ENCODE assay signal across 12 cellular contexts in the genomic region with DNA sequence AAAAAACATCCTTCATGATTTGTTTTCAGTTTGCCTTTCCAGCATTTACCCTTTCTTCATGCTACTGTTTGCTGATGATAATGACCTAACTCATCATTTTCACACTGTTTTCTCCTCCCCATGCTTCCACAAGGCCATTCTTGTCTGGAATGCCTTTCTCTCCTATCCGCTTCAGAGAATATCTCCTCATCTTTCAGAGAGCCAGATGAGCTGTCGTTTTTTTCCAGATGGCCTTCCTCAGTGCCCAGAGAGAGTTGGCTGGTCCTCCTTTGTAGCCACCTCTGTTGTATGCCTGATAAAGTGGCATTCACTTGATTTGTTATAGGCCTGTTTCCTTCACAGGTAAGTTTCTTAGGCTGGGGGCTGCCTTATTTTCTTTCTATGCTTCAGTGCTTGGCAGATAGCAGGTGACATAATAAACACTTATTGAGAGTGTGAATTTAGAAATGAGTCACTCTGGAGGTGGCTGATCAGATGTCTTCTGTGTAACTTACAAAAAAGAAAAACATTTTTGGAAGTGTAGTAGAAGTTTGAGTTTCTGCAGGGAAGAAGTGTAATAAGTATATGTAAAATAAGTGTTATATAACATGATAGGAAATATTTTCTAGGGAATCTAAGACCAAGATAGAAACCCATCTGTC.
DNase-seq lines count a peak whose midpoint lies in the region; ATAC-seq, FAIRE-seq and TF ChIP-seq lines count a peak whose summit lies in the region.
"Had no signal": no experiment of that assay in that cellular context is flagged by ENCODE, and none has a peak within 500 bp of the region (broad histone marks: within the 10 kb centered on the region; RNA-seq: fewer than 3 reads in every experiment).

No MANE protein-coding gene starts in this region.

- DNase-seq in GM13976 (ENCODE audit: low spot score) (peak; percentile 34), GM12878 (ENCODE audit: low read depth, low spot score) (no peak), NCI-H526 treated with DMSO at 0.1 percent for 48 hours (lab: John Stamatoyannopoulos, UW) (no peak), ureter (ENCODE audit: low spot score) (no peak)
- DNase-seq in activated T-helper 1 cell treated with anti-CD3 and anti-CD28 coated beads, Interleukin-12 subunit alpha, Interleukin-12 subunit beta, Interleukin-2, Interleukin-4 antibody, amounts not matched to agents 30 ng/mL and 10 ng/mL and 1 ng/mL, durations not matched to agents 14 hours and 24 hours and 36 hours (ENCODE audit: low spot score) = no peak
- DNase-seq in activated T-helper 2 cell treated with anti-CD3 and anti-CD28 coated beads, Interferon-gamma antibody, Interleukin-2, Interleukin-4, amounts not matched to agents 10 μg/mL and 5 μg/mL and 100 μg/mL, durations not matched to agents 14 hours and 24 hours and 36 hours (ENCODE audit: low spot score) = no peak
- DNase-seq: activated effector memory CD4-positive, alpha-beta T cell treated with Interleukin-2 at 50 U/mL for 16 hours; mesenchymal stem cell; right lobe of liver had no signal

- TF ChIP-seq RAD21 in GM12878 (IDR thresholded peaks at IDR 0.05; ENCODE audit: insufficient read depth, low read depth, low read length) = no peak

- H3K27ac Mint-ChIP-seq in activated T-helper 1 cell treated with anti-CD3 and anti-CD28 coated beads, Interleukin-12 subunit alpha, Interleukin-12 subunit beta, Interleukin-2, Interleukin-4 antibody, amounts not matched to agents 30 ng/mL and 10 ng/mL and 1 ng/mL, durations not matched to agents 14 hours and 24 hours and 36 hours = no peak overlapping the region
- H3K27ac Mint-ChIP-seq in activated T-helper 2 cell treated with anti-CD3 and anti-CD28 coated beads, Interferon-gamma antibody, Interleukin-2, Interleukin-4, amounts not matched to agents 10 μg/mL and 5 μg/mL and 100 μg/mL, durations not matched to agents 14 hours and 24 hours and 36 hours = no peak overlapping the region

- WGBS in GM12878 (ENCODE audit: insufficient coverage, insufficient replicate concordance, low lambda C conversion rate, missing lambda C conversion rate) = 44% methylated on average over 2 of the region's 2 CpGs

- H2AFZ ChIP-seq in GM12878 (ENCODE audit: control insufficient read depth, low read depth, low read length) = no peak overlapping the region

- TF ChIP-seq EP300 in GM12878 (IDR thresholded peaks at IDR 0.05; ENCODE audit: borderline replicate concordance in 1 of 2, control insufficient read depth in 1 of 2, low read depth in 2 of 2, low read length in 2 of 2) = peak; percentile 84 to 92; a peak in 3 of 4 replicates

- H3K9me3 Mint-ChIP-seq in activated T-helper 1 cell treated with anti-CD3 and anti-CD28 coated beads, Interleukin-12 subunit alpha, Interleukin-12 subunit beta, Interleukin-2, Interleukin-4 antibody, amounts not matched to agents 30 ng/mL and 10 ng/mL and 1 ng/mL, durations not matched to agents 14 hours and 24 hours and 36 hours = no peaks in the 10 kb centered on the region
- H3K9me3 Mint-ChIP-seq in activated T-helper 2 cell treated with anti-CD3 and anti-CD28 coated beads, Interferon-gamma antibody, Interleukin-2, Interleukin-4, amounts not matched to agents 10 μg/mL and 5 μg/mL and 100 μg/mL, durations not matched to agents 14 hours and 24 hours and 36 hours = no peaks in the 10 kb centered on the region

- H3K4me1 ChIP-seq in GM12878 (ENCODE audit: control insufficient read depth, insufficient read depth, low read length) = no peaks in the 10 kb centered on the region
- H3K4me1 ChIP-seq: BLaER1, right lobe of liver had no signal

- intact Hi-C loops in GM12878 (cut with micrococcal nuclease; ENCODE audit: unreplicated experiment) = no loop called here
- intact Hi-C loops in activated T-helper 1 cell treated with anti-CD3 and anti-CD28 coated beads, Interleukin-12 subunit alpha, Interleukin-12 subunit beta, Interleukin-2, Interleukin-4 antibody, amounts not matched to agents 30 ng/mL and 10 ng/mL and 1 ng/mL, durations not matched to agents 14 hours and 24 hours and 36 hours (cut with micrococcal nuclease) = no loop called here
- intact Hi-C loops in activated T-helper 2 cell treated with anti-CD3 and anti-CD28 coated beads, Interferon-gamma antibody, Interleukin-2, Interleukin-4, amounts not matched to agents 10 μg/mL and 5 μg/mL and 100 μg/mL, durations not matched to agents 14 hours and 24 hours and 36 hours (cut with micrococcal nuclease) = no loop called here

- POLR2A ChIA-PET in GM12878 (lab: Charles Lee) = interaction anchor here (0.6 to 3.4 kb wide), 4 partner anchors 14 to 115 kb away, joined by 3 to 18 read pairs (median 4); no protein-coding TSS in a partner anchor

- no peaks in the 10 kb centered on the region for H3K36me3 Mint-ChIP-seq in activated T-helper 1 cell treated with anti-CD3 and anti-CD28 coated beads, Interleukin-12 subunit alpha, Interleukin-12 subunit beta, Interleukin-2, Interleukin-4 antibody, amounts not matched to agents 30 ng/mL and 10 ng/mL and 1 ng/mL, durations not matched to agents 14 hours and 24 hours and 36 hours (ENCODE audit: low read depth)
- no peaks in the 10 kb centered on the region for H3K36me3 Mint-ChIP-seq in activated T-helper 2 cell treated with anti-CD3 and anti-CD28 coated beads, Interferon-gamma antibody, Interleukin-2, Interleukin-4, amounts not matched to agents 10 μg/mL and 5 μg/mL and 100 μg/mL, durations not matched to agents 14 hours and 24 hours and 36 hours (ENCODE audit: low read depth)

- no peaks in the 10 kb centered on the region for H3K79me2 ChIP-seq in GM12878 (ENCODE audit: control insufficient read depth, insufficient read depth, low read length)

- no TSS peak for BruUV-seq in GM12878 (replicated peaks; lab: Mats Ljungman, UMichigan)

- no peaks in the 10 kb centered on the region for H3K36me3 ChIP-seq in GM12878 (ENCODE audit: control insufficient read depth in 2 of 2, insufficient read depth in 2 of 2, low read length in 1 of 2)
- H3K36me3 ChIP-seq: BLaER1, right lobe of liver had no signal

- ATAC-seq in GM19452 (IDR thresholded peaks at IDR 0.05; ENCODE audit: unreplicated experiment) (peak; percentile 91), HG03064 (IDR thresholded peaks at IDR 0.05; ENCODE audit: low read depth, unreplicated experiment) (peak; percentile 78), GM12878 (peak; percentile 99)
- ATAC-seq: right lobe of liver had no signal

- peaks cover 3% of the 10 kb centered on the region for H3K27me3 Mint-ChIP-seq in activated T-helper 1 cell treated with anti-CD3 and anti-CD28 coated beads, Interleukin-12 subunit alpha, Interleukin-12 subunit beta, Interleukin-2, Interleukin-4 antibody, amounts not matched to agents 30 ng/mL and 10 ng/mL and 1 ng/mL, durations not matched to agents 14 hours and 24 hours and 36 hours (ENCODE audit: insufficient read depth)
- H3K27me3 Mint-ChIP-seq in activated T-helper 2 cell treated with anti-CD3 and anti-CD28 coated beads, Interferon-gamma antibody, Interleukin-2, Interleukin-4, amounts not matched to agents 10 μg/mL and 5 μg/mL and 100 μg/mL, durations not matched to agents 14 hours and 24 hours and 36 hours (ENCODE audit: low read depth) = no peaks in the 10 kb centered on the region

- no peak overlapping the region for H3K4me3 ChIP-seq in GM12878
- H3K4me3 ChIP-seq: BLaER1, right lobe of liver had no signal

- CTCF ChIA-PET in GM12878 (lab: Yijun Ruan, JAX) = interaction anchor here (1.0 to 6.3 kb wide), 6 partner anchors 11 to 213 kb away, joined by 3 to 49 read pairs (median 4); a partner anchor contains a TSS

- TF ChIP-seq CTCF in GM13976 (IDR thresholded peaks at IDR 0.05; ENCODE audit: borderline replicate concordance, control extremely low read depth, extremely low read depth, insufficient read depth, missing control alignments) (no peak), GM12878 (IDR thresholded peaks at IDR 0.05 in 2 of 3, conservative IDR thresholded peaks at IDR 0.05 in 1 of 3; ENCODE audit: control insufficient read depth in 2 of 3, extremely low read depth in 1 of 3, insufficient read depth in 1 of 3, low read depth in 3 of 3, low read length in 3 of 3) (no peak)

- TF ChIP-seq POLR2A in GM12878 (IDR thresholded peaks at IDR 0.05; ENCODE audit: low read depth, low read length) = no peak

- H3K4me2 ChIP-seq in GM12878 (ENCODE audit: control insufficient read depth, insufficient read depth) = no peak overlapping the region
- H3K4me2 ChIP-seq: BLaER1 had no signal

- SMC1A ChIA-PET in GM12878 (lab: Charles Lee; ENCODE audit: uncharacterized antibody, unreplicated experiment) = interaction anchor here (0.9 to 13.9 kb wide), 10 partner anchors 9 to 536 kb away, joined by 3 to 161 read pairs (median 4); no protein-coding TSS in a partner anchor

- FAIRE-seq in GM12878 (lab: Jason Lieb, UNC) = no peak

- RAD21 ChIA-PET in GM12878 (lab: Charles Lee; ENCODE audit: unreplicated experiment) = interaction anchor here (0.6 to 4.8 kb wide), 5 partner anchors 15 to 217 kb away, joined by 3 to 64 read pairs (median 5); no protein-coding TSS in a partner anchor

- H3K9me3 ChIP-seq in GM12878 (replicated peaks; ENCODE audit: control insufficient read depth, insufficient read depth, low read length) = no peaks in the 10 kb centered on the region; the same call in 2 of the 3 replicates
- H3K9me3 ChIP-seq: BLaER1, right lobe of liver had no signal

- H3K4me1 Mint-ChIP-seq in activated T-helper 1 cell treated with anti-CD3 and anti-CD28 coated beads, Interleukin-12 subunit alpha, Interleukin-12 subunit beta, Interleukin-2, Interleukin-4 antibody, amounts not matched to agents 30 ng/mL and 10 ng/mL and 1 ng/mL, durations not matched to agents 14 hours and 24 hours and 36 hours (ENCODE audit: low read depth) = no peaks in the 10 kb centered on the region
- H3K4me1 Mint-ChIP-seq in activated T-helper 2 cell treated with anti-CD3 and anti-CD28 coated beads, Interferon-gamma antibody, Interleukin-2, Interleukin-4, amounts not matched to agents 10 μg/mL and 5 μg/mL and 100 μg/mL, durations not matched to agents 14 hours and 24 hours and 36 hours (ENCODE audit: low read depth) = peaks cover 5% of the 10 kb centered on the region

- H3K27ac ChIP-seq in GM12878 (ENCODE audit: control insufficient read depth, insufficient read depth) = no peak overlapping the region
- H3K27ac ChIP-seq: BLaER1, right lobe of liver had no signal

- H4K20me1 ChIP-seq in GM12878 (ENCODE audit: control insufficient read depth, insufficient read depth) = no peaks in the 10 kb centered on the region
- H4K20me1 ChIP-seq: BLaER1 had no signal

- H3K4me3 Mint-ChIP-seq in activated T-helper 1 cell treated with anti-CD3 and anti-CD28 coated beads, Interleukin-12 subunit alpha, Interleukin-12 subunit beta, Interleukin-2, Interleukin-4 antibody, amounts not matched to agents 30 ng/mL and 10 ng/mL and 1 ng/mL, durations not matched to agents 14 hours and 24 hours and 36 hours = no peak overlapping the region
- H3K4me3 Mint-ChIP-seq in activated T-helper 2 cell treated with anti-CD3 and anti-CD28 coated beads, Interferon-gamma antibody, Interleukin-2, Interleukin-4, amounts not matched to agents 10 μg/mL and 5 μg/mL and 100 μg/mL, durations not matched to agents 14 hours and 24 hours and 36 hours (ENCODE audit: low read depth) = no peak overlapping the region

- H3K27me3 ChIP-seq in GM12878 (replicated peaks in 1 of 2; ENCODE audit: control insufficient read depth in 2 of 2, insufficient read depth in 2 of 2, low read length in 1 of 2) = no peaks in the 10 kb centered on the region
- H3K27me3 ChIP-seq: BLaER1, right lobe of liver had no signal

- in situ Hi-C loops in GM13976 (cut with MboI; ENCODE audit: low sequenced_read_pairs, unreplicated experiment) = no loop called here
- in situ Hi-C loops in GM12878 (cut with MboI) = no loop called here

- H3K9ac ChIP-seq in GM12878 (ENCODE audit: control insufficient read depth, insufficient read depth, low read length) = no peak overlapping the region
- H3K9ac ChIP-seq: BLaER1 had no signal
